ENCODE assay signal across 1 cellular context in genomic region chr4:182897601-182898478, GRCh38.
TF ChIP-seq lines count a peak whose summit lies in the region.

No MANE protein-coding gene starts in this region.

TF ChIP-seq in HepG2, 621 proteins besides CTCF, POLR2A, EP300 and RAD21 (continued from another document and continues in another):
- TF ChIP-seq ZNF142 (CRISPR knock-in tag; IDR thresholded peaks at IDR 0.05) = no peak
- peak; percentile 22; the same call in 1 of the 2 replicates for TF ChIP-seq MAFF (IDR thresholded peaks at IDR 0.05; ENCODE audit: low read depth, low read length)
- TF ChIP-seq SNAPC2 (CRISPR knock-in tag; IDR thresholded peaks at IDR 0.05) = peak; percentile 88; the same call in 1 of the 2 replicates
- peak; percentile 18; the same call in 1 of the 2 replicates for TF ChIP-seq ZNF143 (CRISPR knock-in tag; IDR thresholded peaks at IDR 0.05)
- peak; percentile 53; the same call in 1 of the 2 replicates for TF ChIP-seq ZNF12 (CRISPR knock-in tag; IDR thresholded peaks at IDR 0.05)
- TF ChIP-seq MAF1 (CRISPR knock-in tag; IDR thresholded peaks at IDR 0.05; ENCODE audit: borderline replicate concordance) = no peak
- TF ChIP-seq, protein P1, sequence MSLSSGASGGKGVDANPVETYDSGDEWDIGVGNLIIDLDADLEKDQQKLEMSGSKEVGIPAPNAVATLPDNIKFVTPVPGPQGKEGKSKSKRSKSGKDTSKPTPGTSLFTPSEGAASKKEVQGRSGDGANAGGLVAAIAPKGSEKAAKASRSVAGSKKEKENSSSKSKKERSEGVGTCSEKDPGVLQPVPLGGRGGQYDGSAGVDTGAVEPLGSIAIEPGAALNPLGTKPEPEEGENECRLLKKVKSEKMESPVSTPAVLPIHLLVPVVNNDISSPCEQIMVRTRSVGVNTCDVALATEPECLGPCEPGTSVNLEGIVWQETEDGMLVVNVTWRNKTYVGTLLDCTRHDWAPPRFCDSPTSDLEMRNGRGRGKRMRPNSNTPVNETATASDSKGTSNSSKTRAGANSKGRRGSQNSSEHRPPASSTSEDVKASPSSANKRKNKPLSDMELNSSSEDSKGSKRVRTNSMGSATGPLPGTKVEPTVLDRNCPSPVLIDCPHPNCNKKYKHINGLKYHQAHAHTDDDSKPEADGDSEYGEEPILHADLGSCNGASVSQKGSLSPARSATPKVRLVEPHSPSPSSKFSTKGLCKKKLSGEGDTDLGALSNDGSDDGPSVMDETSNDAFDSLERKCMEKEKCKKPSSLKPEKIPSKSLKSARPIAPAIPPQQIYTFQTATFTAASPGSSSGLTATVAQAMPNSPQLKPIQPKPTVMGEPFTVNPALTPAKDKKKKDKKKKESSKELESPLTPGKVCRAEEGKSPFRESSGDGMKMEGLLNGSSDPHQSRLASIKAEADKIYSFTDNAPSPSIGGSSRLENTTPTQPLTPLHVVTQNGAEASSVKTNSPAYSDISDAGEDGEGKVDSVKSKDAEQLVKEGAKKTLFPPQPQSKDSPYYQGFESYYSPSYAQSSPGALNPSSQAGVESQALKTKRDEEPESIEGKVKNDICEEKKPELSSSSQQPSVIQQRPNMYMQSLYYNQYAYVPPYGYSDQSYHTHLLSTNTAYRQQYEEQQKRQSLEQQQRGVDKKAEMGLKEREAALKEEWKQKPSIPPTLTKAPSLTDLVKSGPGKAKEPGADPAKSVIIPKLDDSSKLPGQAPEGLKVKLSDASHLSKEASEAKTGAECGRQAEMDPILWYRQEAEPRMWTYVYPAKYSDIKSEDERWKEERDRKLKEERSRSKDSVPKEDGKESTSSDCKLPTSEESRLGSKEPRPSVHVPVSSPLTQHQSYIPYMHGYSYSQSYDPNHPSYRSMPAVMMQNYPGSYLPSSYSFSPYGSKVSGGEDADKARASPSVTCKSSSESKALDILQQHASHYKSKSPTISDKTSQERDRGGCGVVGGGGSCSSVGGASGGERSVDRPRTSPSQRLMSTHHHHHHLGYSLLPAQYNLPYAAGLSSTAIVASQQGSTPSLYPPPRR (CRISPR knock-in tag; IDR thresholded peaks at IDR 0.05; ENCODE audit: borderline replicate concordance) = peak; percentile 93; the same call in 1 of the 2 replicates
- no peak for TF ChIP-seq ZNF75D (CRISPR knock-in tag; IDR thresholded peaks at IDR 0.05; ENCODE audit: borderline replicate concordance)
- TF ChIP-seq, protein P2, sequence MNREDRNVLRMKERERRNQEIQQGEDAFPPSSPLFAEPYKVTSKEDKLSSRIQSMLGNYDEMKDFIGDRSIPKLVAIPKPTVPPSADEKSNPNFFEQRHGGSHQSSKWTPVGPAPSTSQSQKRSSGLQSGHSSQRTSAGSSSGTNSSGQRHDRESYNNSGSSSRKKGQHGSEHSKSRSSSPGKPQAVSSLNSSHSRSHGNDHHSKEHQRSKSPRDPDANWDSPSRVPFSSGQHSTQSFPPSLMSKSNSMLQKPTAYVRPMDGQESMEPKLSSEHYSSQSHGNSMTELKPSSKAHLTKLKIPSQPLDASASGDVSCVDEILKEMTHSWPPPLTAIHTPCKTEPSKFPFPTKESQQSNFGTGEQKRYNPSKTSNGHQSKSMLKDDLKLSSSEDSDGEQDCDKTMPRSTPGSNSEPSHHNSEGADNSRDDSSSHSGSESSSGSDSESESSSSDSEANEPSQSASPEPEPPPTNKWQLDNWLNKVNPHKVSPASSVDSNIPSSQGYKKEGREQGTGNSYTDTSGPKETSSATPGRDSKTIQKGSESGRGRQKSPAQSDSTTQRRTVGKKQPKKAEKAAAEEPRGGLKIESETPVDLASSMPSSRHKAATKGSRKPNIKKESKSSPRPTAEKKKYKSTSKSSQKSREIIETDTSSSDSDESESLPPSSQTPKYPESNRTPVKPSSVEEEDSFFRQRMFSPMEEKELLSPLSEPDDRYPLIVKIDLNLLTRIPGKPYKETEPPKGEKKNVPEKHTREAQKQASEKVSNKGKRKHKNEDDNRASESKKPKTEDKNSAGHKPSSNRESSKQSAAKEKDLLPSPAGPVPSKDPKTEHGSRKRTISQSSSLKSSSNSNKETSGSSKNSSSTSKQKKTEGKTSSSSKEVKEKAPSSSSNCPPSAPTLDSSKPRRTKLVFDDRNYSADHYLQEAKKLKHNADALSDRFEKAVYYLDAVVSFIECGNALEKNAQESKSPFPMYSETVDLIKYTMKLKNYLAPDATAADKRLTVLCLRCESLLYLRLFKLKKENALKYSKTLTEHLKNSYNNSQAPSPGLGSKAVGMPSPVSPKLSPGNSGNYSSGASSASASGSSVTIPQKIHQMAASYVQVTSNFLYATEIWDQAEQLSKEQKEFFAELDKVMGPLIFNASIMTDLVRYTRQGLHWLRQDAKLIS (CRISPR knock-in tag; IDR thresholded peaks at IDR 0.05) = 0 out of 2 replicates have a peak, but pooled peaks have one; percentile 62
- TF ChIP-seq ZBTB43 (CRISPR knock-in tag; conservative IDR thresholded peaks at IDR 0.05) = peak; percentile 83
- no peak for TF ChIP-seq GTF2F1 (IDR thresholded peaks at IDR 0.05; ENCODE audit: low read length)
- no peak for TF ChIP-seq SIX1 (CRISPR knock-in tag; IDR thresholded peaks at IDR 0.05; ENCODE audit: borderline replicate concordance)
- peak; percentile 91; the same call in 1 of the 2 replicates for TF ChIP-seq ZNF431 (CRISPR knock-in tag; IDR thresholded peaks at IDR 0.05; ENCODE audit: borderline replicate concordance, low read depth)
- no peak for TF ChIP-seq ZNF263 (CRISPR knock-in tag; IDR thresholded peaks at IDR 0.05)
- peak; percentile 57; the same call in 1 of the 2 replicates for TF ChIP-seq ZNF430 (CRISPR knock-in tag; IDR thresholded peaks at IDR 0.05)
- TF ChIP-seq CBX1 (IDR thresholded peaks at IDR 0.05; ENCODE audit: low read depth) = no peak
- TF ChIP-seq TOE1 (CRISPR knock-in tag; IDR thresholded peaks at IDR 0.05) = 0 out of 2 replicates have a peak, but pooled peaks have one; percentile 78
- TF ChIP-seq ZMYM4 (CRISPR knock-in tag; IDR thresholded peaks at IDR 0.05) = peak; percentile 88
- TF ChIP-seq, protein P3, sequence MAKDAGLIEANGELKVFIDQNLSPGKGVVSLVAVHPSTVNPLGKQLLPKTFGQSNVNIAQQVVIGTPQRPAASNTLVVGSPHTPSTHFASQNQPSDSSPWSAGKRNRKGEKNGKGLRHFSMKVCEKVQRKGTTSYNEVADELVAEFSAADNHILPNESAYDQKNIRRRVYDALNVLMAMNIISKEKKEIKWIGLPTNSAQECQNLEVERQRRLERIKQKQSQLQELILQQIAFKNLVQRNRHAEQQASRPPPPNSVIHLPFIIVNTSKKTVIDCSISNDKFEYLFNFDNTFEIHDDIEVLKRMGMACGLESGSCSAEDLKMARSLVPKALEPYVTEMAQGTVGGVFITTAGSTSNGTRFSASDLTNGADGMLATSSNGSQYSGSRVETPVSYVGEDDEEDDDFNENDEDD (CRISPR knock-in tag; IDR thresholded peaks at IDR 0.05; ENCODE audit: borderline replicate concordance) = peak; percentile 84; the same call in 1 of the 2 replicates
- TF ChIP-seq ZNF879 (CRISPR knock-in tag; IDR thresholded peaks at IDR 0.05) = no peak
- TF ChIP-seq AHR (CRISPR knock-in tag; IDR thresholded peaks at IDR 0.05) = peak; percentile 90
- TF ChIP-seq, protein P4, sequence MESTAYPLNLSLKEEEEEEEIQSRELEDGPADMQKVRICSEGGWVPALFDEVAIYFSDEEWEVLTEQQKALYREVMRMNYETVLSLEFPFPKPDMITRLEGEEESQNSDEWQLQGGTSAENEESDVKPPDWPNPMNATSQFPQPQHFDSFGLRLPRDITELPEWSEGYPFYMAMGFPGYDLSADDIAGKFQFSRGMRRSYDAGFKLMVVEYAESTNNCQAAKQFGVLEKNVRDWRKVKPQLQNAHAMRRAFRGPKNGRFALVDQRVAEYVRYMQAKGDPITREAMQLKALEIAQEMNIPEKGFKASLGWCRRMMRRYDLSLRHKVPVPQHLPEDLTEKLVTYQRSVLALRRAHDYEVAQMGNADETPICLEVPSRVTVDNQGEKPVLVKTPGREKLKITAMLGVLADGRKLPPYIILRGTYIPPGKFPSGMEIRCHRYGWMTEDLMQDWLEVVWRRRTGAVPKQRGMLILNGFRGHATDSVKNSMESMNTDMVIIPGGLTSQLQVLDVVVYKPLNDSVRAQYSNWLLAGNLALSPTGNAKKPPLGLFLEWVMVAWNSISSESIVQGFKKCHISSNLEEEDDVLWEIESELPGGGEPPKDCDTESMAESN (CRISPR knock-in tag; conservative IDR thresholded peaks at IDR 0.05) = peak; percentile 78; the same call in 1 of the 2 replicates
- no peak for TF ChIP-seq NFE2L2 (IDR thresholded peaks at IDR 0.05; ENCODE audit: low read length)
- peak; percentile 86 for TF ChIP-seq NCOA2 (CRISPR knock-in tag; IDR thresholded peaks at IDR 0.05)
- TF ChIP-seq, protein P5, sequence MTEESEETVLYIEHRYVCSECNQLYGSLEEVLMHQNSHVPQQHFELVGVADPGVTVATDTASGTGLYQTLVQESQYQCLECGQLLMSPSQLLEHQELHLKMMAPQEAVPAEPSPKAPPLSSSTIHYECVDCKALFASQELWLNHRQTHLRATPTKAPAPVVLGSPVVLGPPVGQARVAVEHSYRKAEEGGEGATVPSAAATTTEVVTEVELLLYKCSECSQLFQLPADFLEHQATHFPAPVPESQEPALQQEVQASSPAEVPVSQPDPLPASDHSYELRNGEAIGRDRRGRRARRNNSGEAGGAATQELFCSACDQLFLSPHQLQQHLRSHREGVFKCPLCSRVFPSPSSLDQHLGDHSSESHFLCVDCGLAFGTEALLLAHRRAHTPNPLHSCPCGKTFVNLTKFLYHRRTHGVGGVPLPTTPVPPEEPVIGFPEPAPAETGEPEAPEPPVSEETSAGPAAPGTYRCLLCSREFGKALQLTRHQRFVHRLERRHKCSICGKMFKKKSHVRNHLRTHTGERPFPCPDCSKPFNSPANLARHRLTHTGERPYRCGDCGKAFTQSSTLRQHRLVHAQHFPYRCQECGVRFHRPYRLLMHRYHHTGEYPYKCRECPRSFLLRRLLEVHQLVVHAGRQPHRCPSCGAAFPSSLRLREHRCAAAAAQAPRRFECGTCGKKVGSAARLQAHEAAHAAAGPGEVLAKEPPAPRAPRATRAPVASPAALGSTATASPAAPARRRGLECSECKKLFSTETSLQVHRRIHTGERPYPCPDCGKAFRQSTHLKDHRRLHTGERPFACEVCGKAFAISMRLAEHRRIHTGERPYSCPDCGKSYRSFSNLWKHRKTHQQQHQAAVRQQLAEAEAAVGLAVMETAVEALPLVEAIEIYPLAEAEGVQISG (CRISPR knock-in tag; IDR thresholded peaks at IDR 0.05) = peak; percentile 86
- peak; percentile 97 for TF ChIP-seq KDM5B (CRISPR knock-in tag; IDR thresholded peaks at IDR 0.05; ENCODE audit: borderline replicate concordance)
- no peak for TF ChIP-seq MAFK (conservative IDR thresholded peaks at IDR 0.05 in 1 of 2, IDR thresholded peaks at IDR 0.05 in 1 of 2; ENCODE audit: low read length in 2 of 2)
- no peak for TF ChIP-seq FUBP1 (CRISPR knock-in tag; IDR thresholded peaks at IDR 0.05; ENCODE audit: borderline replicate concordance)
- peak; percentile 84; the same call in 1 of the 2 replicates for TF ChIP-seq IRX3 (CRISPR knock-in tag; IDR thresholded peaks at IDR 0.05; ENCODE audit: borderline replicate concordance, low read depth)
